In the genomic region with DNA sequence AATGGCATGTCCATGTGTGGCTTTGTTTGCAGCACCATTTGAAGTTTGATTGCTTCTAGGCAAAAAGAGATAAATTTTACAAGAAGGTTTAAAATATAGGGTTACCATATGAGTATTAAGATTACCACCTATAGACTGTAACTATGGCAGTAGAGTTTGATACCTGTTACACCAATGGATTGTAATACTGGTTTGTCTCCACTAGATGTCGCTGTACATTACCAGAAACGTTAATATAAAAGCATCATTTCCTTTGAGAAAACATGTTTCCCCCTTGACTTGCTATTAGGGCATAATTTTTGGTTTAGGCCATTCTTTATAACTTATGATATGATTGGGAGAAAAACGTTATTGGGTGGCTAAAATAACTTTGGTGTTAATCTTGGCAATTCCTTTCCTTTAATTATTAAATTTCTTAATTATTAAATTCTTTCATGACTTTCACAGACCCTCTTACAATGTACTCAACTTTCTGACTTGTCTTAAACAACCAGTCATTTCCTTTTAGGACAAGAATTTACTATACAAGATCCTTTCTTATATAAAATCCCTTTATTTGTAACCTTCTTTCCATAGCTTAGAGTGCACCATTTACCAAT, we compare ENCODE assay signal across 8 cellular contexts. TPM values are rescaled to one million over a fixed set of nuclear protein-coding genes. Genes with fewer than 3 reads are reported as not detected.
DNase-seq lines count a peak whose midpoint lies in the region; ATAC-seq and TF ChIP-seq lines count a peak whose summit lies in the region.

No MANE protein-coding gene starts in this region.

- peaks cover 0 to 10% of the 10 kb centered on the region in 2 donors for H3K27me3 Mint-ChIP-seq in stimulated activated naive B cell treated with anti-CD40 and anti-IgM and Interleukin-4, amounts not matched to agents 10 μg/mL and 1 μg/mL and 100 μg/mL, for 72 hours

- H3K4me1 ChIP-seq in ascending aorta: peaks cover 0 to 2% of the 10 kb centered on the region in 2 donors

- peak overlapping the region; percentile 76 to 77 for H3K4me3 Mint-ChIP-seq in stimulated activated naive B cell treated with anti-CD40 and anti-IgM and Interleukin-4, amounts not matched to agents 10 μg/mL and 1 μg/mL and 100 μg/mL, for 72 hours

- ATAC-seq in stimulated activated naive B cell treated with anti-CD40 and anti-IgM and Interleukin-4, amounts not matched to agents 10 μg/mL and 1 μg/mL and 100 μg/mL, for 72 hours (replicated peaks): peak; percentile 11 to 21
- no peak for ATAC-seq in HG02759 (IDR thresholded peaks at IDR 0.05; ENCODE audit: unreplicated experiment)

- H3K9me3 Mint-ChIP-seq in stimulated activated naive B cell treated with anti-CD40 and anti-IgM and Interleukin-4, amounts not matched to agents 10 μg/mL and 1 μg/mL and 100 μg/mL, for 72 hours: peaks cover 2 to 4% of the 10 kb centered on the region in 2 donors

- no peaks in the 10 kb centered on the region for H3K27me3 ChIP-seq in ascending aorta

- H3K27ac Mint-ChIP-seq in stimulated activated naive B cell treated with anti-CD40 and anti-IgM and Interleukin-4, amounts not matched to agents 10 μg/mL and 1 μg/mL and 100 μg/mL, for 72 hours: peak overlapping the region; percentile 25

- TF ChIP-seq CTCF in AG10803 (conservative IDR thresholded peaks at IDR 0.05; ENCODE audit: low read length) (peak; percentile 77), GM13976 (IDR thresholded peaks at IDR 0.05; ENCODE audit: borderline replicate concordance, control extremely low read depth, extremely low read depth, insufficient read depth, missing control alignments) (peak; percentile 47), ascending aorta (IDR thresholded peaks at IDR 0.05) (peak; percentile 76 to 83 (median 79))

- H3K27ac ChIP-seq in ascending aorta: no peak overlapping the region

- in situ Hi-C loops in GM13976 (cut with MboI; ENCODE audit: low sequenced_read_pairs, unreplicated experiment): no loop called here

- no peak overlapping the region for H3K4me3 ChIP-seq in AG10803 (ENCODE audit: low read length)
- no peak overlapping the region for H3K4me3 ChIP-seq in ascending aorta
- peak overlapping the region; percentile 91 for H3K4me3 ChIP-seq in iPS-11a (ENCODE audit: low read depth, low read length)

- peak; percentile 47 for DNase-seq in AG10803 (ENCODE audit: low read depth)
- peak; percentile 54 for DNase-seq in GM13976 (ENCODE audit: low spot score)
- peak; percentile 18 for DNase-seq in NCI-H2171 (lab: John Stamatoyannopoulos, UW)
- no peak for DNase-seq in ascending aorta (ENCODE audit: low spot score in 2 of 2)
- DNase-seq in stimulated activated naive B cell treated with anti-CD40 and anti-IgM and Interleukin-4, amounts not matched to agents 10 μg/mL and 1 μg/mL and 100 μg/mL, for 72 hours: no peak
- no peak for DNase-seq in stimulated activated CD4-positive, alpha-beta T cell treated with anti-CD3 and anti-CD28 coated beads, Interleukin-2, amount 100 ng/mL, for 48 hours

- H3K36me3 ChIP-seq in ascending aorta: no peaks in the 10 kb centered on the region

- H3K9me3 ChIP-seq in ascending aorta: no peaks in the 10 kb centered on the region

- intact Hi-C loops in ascending aorta (cut with DNase I): loop anchor here (1.0 kb wide), 1 partner anchor 130 kb away; no protein-coding TSS in a partner anchor

- H3K36me3 Mint-ChIP-seq in stimulated activated naive B cell treated with anti-CD40 and anti-IgM and Interleukin-4, amounts not matched to agents 10 μg/mL and 1 μg/mL and 100 μg/mL, for 72 hours: peaks cover 5 to 29% of the 10 kb centered on the region in 2 donors

- H3K4me1 Mint-ChIP-seq in stimulated activated naive B cell treated with anti-CD40 and anti-IgM and Interleukin-4, amounts not matched to agents 10 μg/mL and 1 μg/mL and 100 μg/mL, for 72 hours: peaks cover 35 to 50% of the 10 kb centered on the region in 2 donors

RNA-seq across cellular contexts. Expression of a gene that starts 42.8 kb away (rescaled TPM):
- total RNA-seq in ascending aorta: 72.7 TPM

RNA-seq across cellular contexts. Expression of a gene that starts 45.2 kb away (rescaled TPM):
- total RNA-seq in ascending aorta: 285 TPM

Comparison
In these comparisons a context has a peak if more than half of its experiments do, and no peak if none do; other contexts are left out.
1. DNase-seq: peak in AG10803 (single experiment), GM13976 (single experiment) and NCI-H2171 (single experiment); none in ascending aorta (0 of 2), stimulated activated naive B cell treated with anti-CD40 and anti-IgM and Interleukin-4, amounts not matched to agents 10 μg/mL and 1 μg/mL and 100 μg/mL, for 72 hours (single experiment) and stimulated activated CD4-positive, alpha-beta T cell treated with anti-CD3 and anti-CD28 coated beads, Interleukin-2, amount 100 ng/mL, for 48 hours (0 of 2).
2. Peak in every context shown above with its lines, with median percentiles within 50 percentile points of each other: CTCF ChIP-seq.